8 cellular contexts compared by ENCODE assay signal in the genomic region with DNA sequence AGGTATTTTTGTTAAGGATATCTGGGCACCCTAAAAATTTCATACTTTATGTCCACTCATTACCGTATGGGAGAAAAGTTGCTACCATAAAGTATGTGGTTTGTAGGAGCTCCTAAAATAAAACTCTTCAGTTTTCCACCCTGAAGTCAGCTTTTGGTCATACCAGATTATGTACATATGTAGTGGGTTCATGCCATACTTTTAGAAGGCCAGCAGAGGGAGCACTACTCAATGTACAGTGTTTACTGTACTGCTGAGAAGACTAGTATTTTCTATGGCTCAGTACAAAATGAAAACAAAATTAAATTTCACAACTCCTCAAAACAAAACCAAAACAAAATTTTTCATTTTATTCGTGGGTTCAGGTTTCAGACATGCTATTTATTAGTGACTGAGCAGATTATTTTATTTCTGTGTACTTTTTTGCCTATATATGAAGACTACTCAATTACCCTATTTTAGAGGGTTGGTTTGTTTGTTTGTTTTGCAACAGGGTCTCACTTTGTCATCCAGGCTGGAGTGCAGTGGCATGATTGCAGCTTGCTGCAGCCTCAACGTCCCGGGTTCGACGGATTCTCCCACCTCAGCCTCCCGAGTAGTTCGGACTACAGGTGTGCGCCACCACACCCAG. TPM values are rescaled to one million over a fixed set of nuclear protein-coding genes. Genes with fewer than 3 reads are reported as not detected.
A peak's percentile ranks its signal among the peaks of the same experiment; 100 is the strongest.
DNase-seq lines count a peak whose midpoint lies in the region; ATAC-seq lines count a peak whose summit lies in the region.

No MANE protein-coding gene starts in this region.

- peak overlapping the region; percentile 34 for H3K27ac Mint-ChIP-seq in T-helper 2 cell treated with Interferon-gamma antibody and Interleukin-4, amounts not matched to agents 5 μg/mL and 100 μg/mL, for 36 hours
- no peak overlapping the region for H3K27ac Mint-ChIP-seq in stimulated activated naive B cell treated with anti-CD40 and anti-IgM and Interleukin-4, amounts not matched to agents 10 μg/mL and 1 μg/mL and 100 μg/mL, for 72 hours

- no peaks in the 10 kb centered on the region for H3K9me3 Mint-ChIP-seq in T-helper 2 cell treated with Interferon-gamma antibody and Interleukin-4, amounts not matched to agents 5 μg/mL and 100 μg/mL, for 36 hours
- no peaks in the 10 kb centered on the region for H3K9me3 Mint-ChIP-seq in stimulated activated naive B cell treated with anti-CD40 and anti-IgM and Interleukin-4, amounts not matched to agents 10 μg/mL and 1 μg/mL and 100 μg/mL, for 72 hours

- ATAC-seq in GM18870 (IDR thresholded peaks at IDR 0.05; ENCODE audit: unreplicated experiment) (peak; percentile 99), HG03060 (IDR thresholded peaks at IDR 0.05; ENCODE audit: low read depth, unreplicated experiment) (peak; percentile 82), left lobe of liver (peak; percentile 100)
- peak; percentile 100 for ATAC-seq in stimulated activated naive B cell treated with anti-CD40 and anti-IgM and Interleukin-4, amounts not matched to agents 10 μg/mL and 1 μg/mL and 100 μg/mL, for 72 hours (replicated peaks)

- peaks cover 10% of the 10 kb centered on the region for H3K4me1 Mint-ChIP-seq in T-helper 2 cell treated with Interferon-gamma antibody and Interleukin-4, amounts not matched to agents 5 μg/mL and 100 μg/mL, for 36 hours (ENCODE audit: low read depth)
- H3K4me1 Mint-ChIP-seq in stimulated activated naive B cell treated with anti-CD40 and anti-IgM and Interleukin-4, amounts not matched to agents 10 μg/mL and 1 μg/mL and 100 μg/mL, for 72 hours = peaks cover 3 to 21% of the 10 kb centered on the region in 2 donors

- H3K4me3 Mint-ChIP-seq in T-helper 2 cell treated with Interferon-gamma antibody and Interleukin-4, amounts not matched to agents 5 μg/mL and 100 μg/mL, for 36 hours = peak overlapping the region; percentile 17
- H3K4me3 Mint-ChIP-seq in stimulated activated naive B cell treated with anti-CD40 and anti-IgM and Interleukin-4, amounts not matched to agents 10 μg/mL and 1 μg/mL and 100 μg/mL, for 72 hours = no peak overlapping the region

- no peaks in the 10 kb centered on the region for H3K27me3 Mint-ChIP-seq in T-helper 2 cell treated with Interferon-gamma antibody and Interleukin-4, amounts not matched to agents 5 μg/mL and 100 μg/mL, for 36 hours (ENCODE audit: low read depth)
- H3K27me3 Mint-ChIP-seq in stimulated activated naive B cell treated with anti-CD40 and anti-IgM and Interleukin-4, amounts not matched to agents 10 μg/mL and 1 μg/mL and 100 μg/mL, for 72 hours = no peaks in the 10 kb centered on the region

- DNase-seq in CD1c-positive myeloid dendritic cell (ENCODE audit: extremely low spot score) = peak; percentile 84
- peak; percentile 70 for DNase-seq in NCI-H2029 treated with DMSO at 0.1 percent for 48 hours (lab: John Stamatoyannopoulos, UW)
- peak; percentile 54 for DNase-seq in T-helper 2 cell treated with Interferon-gamma antibody and Interleukin-4, amounts not matched to agents 5 μg/mL and 100 μg/mL, for 36 hours (ENCODE audit: low spot score)
- DNase-seq in cerebellar nuclear complex (lab: John Stamatoyannopoulos, UW) = peak; percentile 13 to 28
- DNase-seq in left lobe of liver (ENCODE audit: low spot score) = no peak
- DNase-seq in stimulated activated naive B cell treated with anti-CD40 and anti-IgM and Interleukin-4, amounts not matched to agents 10 μg/mL and 1 μg/mL and 100 μg/mL, for 72 hours = peak; percentile 28

- H3K36me3 Mint-ChIP-seq in T-helper 2 cell treated with Interferon-gamma antibody and Interleukin-4, amounts not matched to agents 5 μg/mL and 100 μg/mL, for 36 hours (ENCODE audit: low read depth) = peaks cover 28% of the 10 kb centered on the region
- H3K36me3 Mint-ChIP-seq in stimulated activated naive B cell treated with anti-CD40 and anti-IgM and Interleukin-4, amounts not matched to agents 10 μg/mL and 1 μg/mL and 100 μg/mL, for 72 hours = peaks cover 9 to 23% of the 10 kb centered on the region in 2 donors

RNA-seq across cellular contexts. Expression of a gene that starts 24.3 kb away (rescaled TPM):
- total RNA-seq in left lobe of liver = 1.3 TPM

RNA-seq across cellular contexts. Expression of a gene that starts 46.0 kb away (rescaled TPM):
- 29.7 TPM for total RNA-seq in left lobe of liver
